In the genomic region with DNA sequence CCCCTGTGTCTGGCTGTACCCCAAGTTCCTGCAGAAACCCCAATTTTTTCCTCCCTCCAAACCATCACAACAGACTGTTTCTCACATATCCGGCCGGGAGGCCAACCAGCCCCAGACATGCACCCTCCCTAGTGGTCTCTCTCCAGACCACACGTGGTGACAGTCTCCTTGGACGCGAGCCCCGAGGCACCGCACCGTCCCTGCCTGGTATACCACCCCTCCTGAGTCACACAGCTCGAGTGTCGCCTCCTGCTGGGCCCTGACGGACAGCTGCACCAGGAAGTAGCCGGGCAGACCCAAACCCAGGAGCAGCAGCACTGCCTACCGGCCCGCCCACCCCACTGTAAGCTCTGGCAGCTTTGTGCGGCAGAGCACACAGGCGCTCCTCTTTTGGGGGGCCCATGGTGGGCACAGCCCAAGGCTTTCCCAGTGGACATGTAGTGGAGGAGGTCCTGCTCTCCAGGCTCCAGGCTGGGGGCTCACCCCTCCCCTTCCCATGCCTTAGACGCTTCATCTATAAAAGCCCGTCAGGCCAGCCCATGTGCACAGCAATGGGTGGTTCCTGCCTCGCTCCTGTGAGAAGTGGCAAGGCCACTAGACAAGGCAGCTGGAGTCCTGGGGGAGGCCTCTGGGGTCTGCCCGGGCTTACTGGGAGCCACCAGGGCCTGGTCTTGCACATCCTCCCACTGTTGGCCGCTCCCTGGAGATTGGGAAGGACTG, we compare ENCODE assay signal across 8 cellular contexts.
A peak's percentile ranks its signal among the peaks of the same experiment; 100 is the strongest.
DNase-seq lines count a peak whose midpoint lies in the region; ATAC-seq, FAIRE-seq and TF ChIP-seq lines count a peak whose summit lies in the region.

No MANE protein-coding gene starts in this region.

- no peak overlapping the region for H3K4me3 Mint-ChIP-seq in astrocyte (ENCODE audit: unreplicated experiment)
- peak overlapping the region in 4 of 5 donors; percentile 38 to 71 (median 69) for H3K4me3 Mint-ChIP-seq in immature natural killer cell

- TF ChIP-seq POLR2A in IMR-90 (IDR thresholded peaks at IDR 0.05; ENCODE audit: low read depth, low read length): no peak

- H3K9ac ChIP-seq in IMR-90 (ENCODE audit: low read depth, low read length) (no peak overlapping the region), astrocyte (ENCODE audit: low read length) (peak overlapping the region; percentile 72), subcutaneous abdominal adipose tissue (ENCODE audit: low read length in 5 of 5) (peak overlapping the region in 2 of 5 donors; percentile 23 to 59)

- H3K4me3 ChIP-seq in IMR-90 (ENCODE audit: insufficient read depth, low read depth, low read length) (no peak overlapping the region), astrocyte (ENCODE audit: insufficient read depth, low read depth, low read length) (no peak overlapping the region), subcutaneous abdominal adipose tissue (ENCODE audit: low read depth in 1 of 5, low read length in 5 of 5) (peak overlapping the region in 1 of 5 donors; percentile 24)

- H3K4me1 ChIP-seq in IMR-90 (ENCODE audit: control insufficient read depth, insufficient read depth, low read length) (peaks cover 41% of the 10 kb centered on the region), astrocyte (ENCODE audit: insufficient read depth, low read length) (peaks cover 69% of the 10 kb centered on the region), subcutaneous abdominal adipose tissue (ENCODE audit: control insufficient read depth in 5 of 5, insufficient read depth in 5 of 5, low read length in 5 of 5) (peaks cover 13 to 89% (median 84%) of the 10 kb centered on the region in 5 donors)

- WGBS in IMR-90 (ENCODE audit: extremely low coverage in 2 of 2, insufficient read length in 1 of 2), 2 experiments: 27% methylated on average over 5 of the region's 21 CpGs; no CpG with 5 or more reads in 1 of the 2 experiments

- no peaks in the 10 kb centered on the region for H3K9me3 Mint-ChIP-seq in astrocyte (ENCODE audit: unreplicated experiment)
- H3K9me3 Mint-ChIP-seq in immature natural killer cell: no peaks in the 10 kb centered on the region

- peaks cover 31 to 76% of the 10 kb centered on the region in 2 experiments for H3K79me1 ChIP-seq in IMR-90 (ENCODE audit: low read depth in 1 of 2, low read length in 2 of 2)

- H3K4me1 Mint-ChIP-seq in astrocyte (ENCODE audit: low read depth, unreplicated experiment) (peaks cover 40% of the 10 kb centered on the region), immature natural killer cell (peaks cover 41 to 43% of the 10 kb centered on the region in 2 donors)

- no peak; the same call in 1 of the 2 replicates for TF ChIP-seq RAD21 in IMR-90 (IDR thresholded peaks at IDR 0.05; ENCODE audit: low read length)

- peak overlapping the region; percentile 88 for H2BK120ac ChIP-seq in IMR-90 (ENCODE audit: low read depth, low read length)

- H3K23ac ChIP-seq in IMR-90 (ENCODE audit: low read depth, low read length): peak overlapping the region; percentile 63; the same call in 1 of the 2 replicates

- peak overlapping the region; percentile 96 for H2AK5ac ChIP-seq in IMR-90 (ENCODE audit: low read depth, low read length)

- H2BK5ac ChIP-seq in IMR-90 (ENCODE audit: low read depth, low read length, poor library complexity, severe bottlenecking): peak overlapping the region; percentile 74

- no peak overlapping the region for H3K18ac ChIP-seq in IMR-90 (ENCODE audit: low read depth, low read length)

- TF ChIP-seq CTCF in IMR-90 (conservative IDR thresholded peaks at IDR 0.05; ENCODE audit: low read depth, low read length) (peak; percentile 43), astrocyte (IDR thresholded peaks at IDR 0.05; ENCODE audit: insufficient read depth, low read depth, low read length) (no peak)

- peaks cover 12% of the 10 kb centered on the region for H3K9me1 ChIP-seq in IMR-90 (ENCODE audit: insufficient read depth, low read length)

- peak; percentile 98 for DNase-seq in Daoy (ENCODE audit: low read depth)
- DNase-seq in IMR-90: peak; percentile 45
- DNase-seq in astrocyte (ENCODE audit: low read depth): peak; percentile 61
- DNase-seq in immature natural killer cell: peak; percentile 45 to 58 (median 57)
- DNase-seq in NCI-H524 (lab: John Stamatoyannopoulos, UW): no peak

- H2AFZ ChIP-seq in IMR-90 (replicated peaks; ENCODE audit: low read length, poor library complexity): peak overlapping the region; percentile 78
- no peak overlapping the region for H2AFZ ChIP-seq in astrocyte (ENCODE audit: low read depth, low read length)

- POLR2A ChIA-PET in IMR-90 (lab: Charles Lee; ENCODE audit: unreplicated experiment): interaction anchor here (0.6 kb wide), 1 partner anchor 32 kb away, joined by 3 read pairs; no protein-coding TSS in a partner anchor

- H3K27me3 ChIP-seq in IMR-90 (ENCODE audit: control insufficient read depth, insufficient read depth, low read length): no peaks in the 10 kb centered on the region
- H3K27me3 ChIP-seq in astrocyte (ENCODE audit: insufficient read depth, low read length): no peaks in the 10 kb centered on the region
- H3K27me3 ChIP-seq in subcutaneous abdominal adipose tissue (ENCODE audit: control insufficient read depth in 5 of 5, insufficient read depth in 4 of 5, low read length in 5 of 5): no peaks in the 10 kb centered on the region

- peak overlapping the region; percentile 95 for H2AK9ac ChIP-seq in IMR-90 (replicated peaks; ENCODE audit: low read depth, low read length, poor library complexity)

- peak overlapping the region; percentile 65; the same call in 1 of the 3 replicates for H2BK15ac ChIP-seq in IMR-90 (ENCODE audit: low read depth, low read length)

- H3K27ac Mint-ChIP-seq in astrocyte (ENCODE audit: unreplicated experiment) (peak overlapping the region; percentile 72), immature natural killer cell (peak overlapping the region in 5 of 6 donors; percentile 83 to 92 (median 88))

- ATAC-seq in IMR-90 (ENCODE audit: low read depth) (no peak), GM18873 (IDR thresholded peaks at IDR 0.05; ENCODE audit: low FRiP score, unreplicated experiment) (no peak), HG02610 (IDR thresholded peaks at IDR 0.05; ENCODE audit: unreplicated experiment) (no peak)

- H3K14ac ChIP-seq in IMR-90 (replicated peaks; ENCODE audit: low read depth, low read length): peak overlapping the region; percentile 70

- no TSS peak for BruUV-seq in IMR-90 (replicated peaks; lab: Mats Ljungman, UMichigan)

- H4K5ac ChIP-seq in IMR-90 (ENCODE audit: low read depth, low read length): no peak overlapping the region; the same call in 1 of the 2 replicates

- peaks cover 37% of the 10 kb centered on the region for H4K20me1 ChIP-seq in IMR-90 (ENCODE audit: insufficient read depth, low read length)
- H4K20me1 ChIP-seq in astrocyte (ENCODE audit: insufficient read depth, low read length): peaks cover 63% of the 10 kb centered on the region

- peak overlapping the region; percentile 82 for H4K91ac ChIP-seq in IMR-90 (ENCODE audit: insufficient read depth, low read depth, low read length)

- H3K36me3 Mint-ChIP-seq in astrocyte (ENCODE audit: low read depth, unreplicated experiment): peaks cover 19% of the 10 kb centered on the region
- peaks cover 6 to 11% (median 8%) of the 10 kb centered on the region in 3 donors for H3K36me3 Mint-ChIP-seq in immature natural killer cell

- H3K56ac ChIP-seq in IMR-90 (ENCODE audit: extremely low read depth, insufficient read depth, low read length): no peak overlapping the region

- intact Hi-C loops in IMR-90 (cut with micrococcal nuclease): no loop called here

- H3K9me3 ChIP-seq in IMR-90 (ENCODE audit: control insufficient read depth, insufficient read depth, low read length) (no peaks in the 10 kb centered on the region), astrocyte (ENCODE audit: insufficient read depth, low read depth, low read length) (no peaks in the 10 kb centered on the region), subcutaneous abdominal adipose tissue (ENCODE audit: control insufficient read depth in 5 of 5, low read length in 5 of 5) (no peaks in the 10 kb centered on the region)

- peak overlapping the region; percentile 83 for H3K4ac ChIP-seq in IMR-90 (ENCODE audit: low read depth, low read length)

- peak overlapping the region; percentile 55 for H2BK20ac ChIP-seq in IMR-90 (ENCODE audit: low read depth, low read length)

- H3K79me2 ChIP-seq in astrocyte (ENCODE audit: insufficient read depth, low read length): peaks cover 38% of the 10 kb centered on the region

- dilution Hi-C loops in IMR-90 (cut with HindIII; ENCODE audit: low sequenced_read_pairs, unreplicated experiment): no loop called here

- H3K36me3 ChIP-seq in IMR-90 (ENCODE audit: control insufficient read depth, insufficient read depth, low read length) (peaks cover 33% of the 10 kb centered on the region), astrocyte (ENCODE audit: insufficient read depth, low read length) (no peaks in the 10 kb centered on the region), subcutaneous abdominal adipose tissue (ENCODE audit: control insufficient read depth in 5 of 5, insufficient read depth in 5 of 5, low read length in 5 of 5) (peaks cover 0 to 37% (median 27%) of the 10 kb centered on the region in 5 donors)

- no peak overlapping the region for H3K4me2 ChIP-seq in IMR-90 (ENCODE audit: low read depth, low read length)
- H3K4me2 ChIP-seq in astrocyte (ENCODE audit: low read length): peak overlapping the region; percentile 80

- peak overlapping the region in 1 of 2 experiments; percentile 74; a peak in 2 of 4 replicates for H4K8ac ChIP-seq in IMR-90 (ENCODE audit: low read depth in 2 of 2, low read length in 2 of 2)

- H3K27ac ChIP-seq in IMR-90 (ENCODE audit: insufficient read depth, low read length) (peak overlapping the region; percentile 30), astrocyte (ENCODE audit: low read depth, low read length) (peak overlapping the region; percentile 96), subcutaneous abdominal adipose tissue (ENCODE audit: low read depth, low read length) (peak overlapping the region; percentile 79)

- in situ Hi-C loops in IMR-90 (cut with MboI; ENCODE audit: low sequenced_read_pairs): no loop called here

- H3K27me3 Mint-ChIP-seq in astrocyte (ENCODE audit: low read depth, unreplicated experiment) (no peaks in the 10 kb centered on the region), immature natural killer cell (ENCODE audit: low read depth in 3 of 3) (peaks cover 6 to 16% (median 8%) of the 10 kb centered on the region in 3 donors)

- no peak for FAIRE-seq in astrocyte (lab: Jason Lieb, UNC)

- CTCF ChIA-PET in IMR-90 (lab: Yijun Ruan, JAX): no interaction called here

TF ChIP-seq in IMR-90, 13 proteins besides CTCF, POLR2A, EP300 and RAD21 (continues in another document):
- 0 out of 2 replicates have a peak, but pooled peaks have one; percentile 15 for TF ChIP-seq MXI1 (IDR thresholded peaks at IDR 0.05; ENCODE audit: borderline replicate concordance, low read depth, low read length)
- TF ChIP-seq RFX5 (IDR thresholded peaks at IDR 0.05; ENCODE audit: low read depth, low read length): no peak
- TF ChIP-seq, protein P1, sequence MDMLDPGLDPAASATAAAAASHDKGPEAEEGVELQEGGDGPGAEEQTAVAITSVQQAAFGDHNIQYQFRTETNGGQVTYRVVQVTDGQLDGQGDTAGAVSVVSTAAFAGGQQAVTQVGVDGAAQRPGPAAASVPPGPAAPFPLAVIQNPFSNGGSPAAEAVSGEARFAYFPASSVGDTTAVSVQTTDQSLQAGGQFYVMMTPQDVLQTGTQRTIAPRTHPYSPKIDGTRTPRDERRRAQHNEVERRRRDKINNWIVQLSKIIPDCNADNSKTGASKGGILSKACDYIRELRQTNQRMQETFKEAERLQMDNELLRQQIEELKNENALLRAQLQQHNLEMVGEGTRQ (IDR thresholded peaks at IDR 0.05; ENCODE audit: low read depth, low read length): peak; percentile 32; the same call in 1 of the 2 replicates

Comparison
In these comparisons a context has a peak if more than half of its experiments do, and no peak if none do; other contexts are left out.
1. DNase-seq: peak in Daoy (single experiment), IMR-90 (single experiment), astrocyte (single experiment) and immature natural killer cell (3 of 3); none in NCI-H524 (0 of 2).
2. H3K27ac ChIP-seq: peak in every context shown above with its lines; median percentile 96 in astrocyte; 79 in subcutaneous abdominal adipose tissue; 30 in IMR-90.